2 cellular contexts compared by ENCODE assay signal in the genomic region with DNA sequence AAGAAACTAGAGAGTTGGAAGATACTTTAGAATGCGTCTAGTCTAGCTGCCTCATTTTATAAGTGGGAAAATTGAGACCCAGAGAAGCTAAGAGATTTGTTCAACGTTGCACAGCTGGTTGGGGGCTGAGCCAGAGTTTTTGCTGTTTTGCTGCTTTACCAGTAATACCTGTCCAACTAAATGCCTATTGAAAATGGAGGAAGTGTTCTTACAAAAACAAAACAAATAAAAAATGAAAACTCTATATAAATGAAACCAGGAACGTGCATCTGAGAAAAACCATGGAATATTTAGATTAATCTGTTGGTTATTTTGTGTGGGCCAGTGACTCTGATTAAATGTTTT.
TF ChIP-seq lines count a peak whose summit lies in the region.

No MANE protein-coding gene starts in this region.

TF ChIP-seq in A549, 52 proteins besides CTCF, POLR2A, EP300 and RAD21 (continued from another document):
- TF ChIP-seq FOSB (CRISPR knock-in tag; IDR thresholded peaks at IDR 0.05), result no peak
- TF ChIP-seq TFCP2L1 (CRISPR knock-in tag; IDR thresholded peaks at IDR 0.05), result no peak
- TF ChIP-seq EHF (CRISPR knock-in tag; IDR thresholded peaks at IDR 0.05), result no peak
- no peak for TF ChIP-seq MAFK (IDR thresholded peaks at IDR 0.05; ENCODE audit: partially characterized antibody)
- TF ChIP-seq, protein P1, sequence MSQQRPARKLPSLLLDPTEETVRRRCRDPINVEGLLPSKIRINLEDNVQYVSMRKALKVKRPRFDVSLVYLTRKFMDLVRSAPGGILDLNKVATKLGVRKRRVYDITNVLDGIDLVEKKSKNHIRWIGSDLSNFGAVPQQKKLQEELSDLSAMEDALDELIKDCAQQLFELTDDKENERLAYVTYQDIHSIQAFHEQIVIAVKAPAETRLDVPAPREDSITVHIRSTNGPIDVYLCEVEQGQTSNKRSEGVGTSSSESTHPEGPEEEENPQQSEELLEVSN (IDR thresholded peaks at IDR 0.05; ENCODE audit: borderline replicate concordance, low read depth), result no peak
- no peak for TF ChIP-seq POLR2AphosphoS2 (conservative IDR thresholded peaks at IDR 0.05; ENCODE audit: low read length)
- TF ChIP-seq HOXB5 (CRISPR knock-in tag; IDR thresholded peaks at IDR 0.05), result no peak
- TF ChIP-seq, protein P2, sequence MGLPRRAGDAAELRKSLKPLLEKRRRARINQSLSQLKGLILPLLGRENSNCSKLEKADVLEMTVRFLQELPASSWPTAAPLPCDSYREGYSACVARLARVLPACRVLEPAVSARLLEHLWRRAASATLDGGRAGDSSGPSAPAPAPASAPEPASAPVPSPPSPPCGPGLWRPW (IDR thresholded peaks at IDR 0.05), result no peak

TF ChIP-seq in GM23338, 12 proteins besides CTCF, POLR2A, EP300 and RAD21 (continued from another document):
- TF ChIP-seq, protein P3, sequence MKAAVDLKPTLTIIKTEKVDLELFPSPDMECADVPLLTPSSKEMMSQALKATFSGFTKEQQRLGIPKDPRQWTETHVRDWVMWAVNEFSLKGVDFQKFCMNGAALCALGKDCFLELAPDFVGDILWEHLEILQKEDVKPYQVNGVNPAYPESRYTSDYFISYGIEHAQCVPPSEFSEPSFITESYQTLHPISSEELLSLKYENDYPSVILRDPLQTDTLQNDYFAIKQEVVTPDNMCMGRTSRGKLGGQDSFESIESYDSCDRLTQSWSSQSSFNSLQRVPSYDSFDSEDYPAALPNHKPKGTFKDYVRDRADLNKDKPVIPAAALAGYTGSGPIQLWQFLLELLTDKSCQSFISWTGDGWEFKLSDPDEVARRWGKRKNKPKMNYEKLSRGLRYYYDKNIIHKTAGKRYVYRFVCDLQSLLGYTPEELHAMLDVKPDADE (IDR thresholded peaks at IDR 0.05), result no peak
- TF ChIP-seq ZNF114 (CRISPR knock-in tag; IDR thresholded peaks at IDR 0.05), result no peak
- TF ChIP-seq, protein P4, sequence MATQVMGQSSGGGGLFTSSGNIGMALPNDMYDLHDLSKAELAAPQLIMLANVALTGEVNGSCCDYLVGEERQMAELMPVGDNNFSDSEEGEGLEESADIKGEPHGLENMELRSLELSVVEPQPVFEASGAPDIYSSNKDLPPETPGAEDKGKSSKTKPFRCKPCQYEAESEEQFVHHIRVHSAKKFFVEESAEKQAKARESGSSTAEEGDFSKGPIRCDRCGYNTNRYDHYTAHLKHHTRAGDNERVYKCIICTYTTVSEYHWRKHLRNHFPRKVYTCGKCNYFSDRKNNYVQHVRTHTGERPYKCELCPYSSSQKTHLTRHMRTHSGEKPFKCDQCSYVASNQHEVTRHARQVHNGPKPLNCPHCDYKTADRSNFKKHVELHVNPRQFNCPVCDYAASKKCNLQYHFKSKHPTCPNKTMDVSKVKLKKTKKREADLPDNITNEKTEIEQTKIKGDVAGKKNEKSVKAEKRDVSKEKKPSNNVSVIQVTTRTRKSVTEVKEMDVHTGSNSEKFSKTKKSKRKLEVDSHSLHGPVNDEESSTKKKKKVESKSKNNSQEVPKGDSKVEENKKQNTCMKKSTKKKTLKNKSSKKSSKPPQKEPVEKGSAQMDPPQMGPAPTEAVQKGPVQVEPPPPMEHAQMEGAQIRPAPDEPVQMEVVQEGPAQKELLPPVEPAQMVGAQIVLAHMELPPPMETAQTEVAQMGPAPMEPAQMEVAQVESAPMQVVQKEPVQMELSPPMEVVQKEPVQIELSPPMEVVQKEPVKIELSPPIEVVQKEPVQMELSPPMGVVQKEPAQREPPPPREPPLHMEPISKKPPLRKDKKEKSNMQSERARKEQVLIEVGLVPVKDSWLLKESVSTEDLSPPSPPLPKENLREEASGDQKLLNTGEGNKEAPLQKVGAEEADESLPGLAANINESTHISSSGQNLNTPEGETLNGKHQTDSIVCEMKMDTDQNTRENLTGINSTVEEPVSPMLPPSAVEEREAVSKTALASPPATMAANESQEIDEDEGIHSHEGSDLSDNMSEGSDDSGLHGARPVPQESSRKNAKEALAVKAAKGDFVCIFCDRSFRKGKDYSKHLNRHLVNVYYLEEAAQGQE (IDR thresholded peaks at IDR 0.05; ENCODE audit: unreplicated experiment), result no peak
- TF ChIP-seq POLR2AphosphoS5 (IDR thresholded peaks at IDR 0.05; ENCODE audit: low read depth), result no peak
- no peak for TF ChIP-seq EZH2 (IDR thresholded peaks at IDR 0.05; ENCODE audit: low read depth, unreplicated experiment)
- TF ChIP-seq STAT1 (IDR thresholded peaks at IDR 0.05; ENCODE audit: unreplicated experiment), result no peak
- TF ChIP-seq, protein P5, sequence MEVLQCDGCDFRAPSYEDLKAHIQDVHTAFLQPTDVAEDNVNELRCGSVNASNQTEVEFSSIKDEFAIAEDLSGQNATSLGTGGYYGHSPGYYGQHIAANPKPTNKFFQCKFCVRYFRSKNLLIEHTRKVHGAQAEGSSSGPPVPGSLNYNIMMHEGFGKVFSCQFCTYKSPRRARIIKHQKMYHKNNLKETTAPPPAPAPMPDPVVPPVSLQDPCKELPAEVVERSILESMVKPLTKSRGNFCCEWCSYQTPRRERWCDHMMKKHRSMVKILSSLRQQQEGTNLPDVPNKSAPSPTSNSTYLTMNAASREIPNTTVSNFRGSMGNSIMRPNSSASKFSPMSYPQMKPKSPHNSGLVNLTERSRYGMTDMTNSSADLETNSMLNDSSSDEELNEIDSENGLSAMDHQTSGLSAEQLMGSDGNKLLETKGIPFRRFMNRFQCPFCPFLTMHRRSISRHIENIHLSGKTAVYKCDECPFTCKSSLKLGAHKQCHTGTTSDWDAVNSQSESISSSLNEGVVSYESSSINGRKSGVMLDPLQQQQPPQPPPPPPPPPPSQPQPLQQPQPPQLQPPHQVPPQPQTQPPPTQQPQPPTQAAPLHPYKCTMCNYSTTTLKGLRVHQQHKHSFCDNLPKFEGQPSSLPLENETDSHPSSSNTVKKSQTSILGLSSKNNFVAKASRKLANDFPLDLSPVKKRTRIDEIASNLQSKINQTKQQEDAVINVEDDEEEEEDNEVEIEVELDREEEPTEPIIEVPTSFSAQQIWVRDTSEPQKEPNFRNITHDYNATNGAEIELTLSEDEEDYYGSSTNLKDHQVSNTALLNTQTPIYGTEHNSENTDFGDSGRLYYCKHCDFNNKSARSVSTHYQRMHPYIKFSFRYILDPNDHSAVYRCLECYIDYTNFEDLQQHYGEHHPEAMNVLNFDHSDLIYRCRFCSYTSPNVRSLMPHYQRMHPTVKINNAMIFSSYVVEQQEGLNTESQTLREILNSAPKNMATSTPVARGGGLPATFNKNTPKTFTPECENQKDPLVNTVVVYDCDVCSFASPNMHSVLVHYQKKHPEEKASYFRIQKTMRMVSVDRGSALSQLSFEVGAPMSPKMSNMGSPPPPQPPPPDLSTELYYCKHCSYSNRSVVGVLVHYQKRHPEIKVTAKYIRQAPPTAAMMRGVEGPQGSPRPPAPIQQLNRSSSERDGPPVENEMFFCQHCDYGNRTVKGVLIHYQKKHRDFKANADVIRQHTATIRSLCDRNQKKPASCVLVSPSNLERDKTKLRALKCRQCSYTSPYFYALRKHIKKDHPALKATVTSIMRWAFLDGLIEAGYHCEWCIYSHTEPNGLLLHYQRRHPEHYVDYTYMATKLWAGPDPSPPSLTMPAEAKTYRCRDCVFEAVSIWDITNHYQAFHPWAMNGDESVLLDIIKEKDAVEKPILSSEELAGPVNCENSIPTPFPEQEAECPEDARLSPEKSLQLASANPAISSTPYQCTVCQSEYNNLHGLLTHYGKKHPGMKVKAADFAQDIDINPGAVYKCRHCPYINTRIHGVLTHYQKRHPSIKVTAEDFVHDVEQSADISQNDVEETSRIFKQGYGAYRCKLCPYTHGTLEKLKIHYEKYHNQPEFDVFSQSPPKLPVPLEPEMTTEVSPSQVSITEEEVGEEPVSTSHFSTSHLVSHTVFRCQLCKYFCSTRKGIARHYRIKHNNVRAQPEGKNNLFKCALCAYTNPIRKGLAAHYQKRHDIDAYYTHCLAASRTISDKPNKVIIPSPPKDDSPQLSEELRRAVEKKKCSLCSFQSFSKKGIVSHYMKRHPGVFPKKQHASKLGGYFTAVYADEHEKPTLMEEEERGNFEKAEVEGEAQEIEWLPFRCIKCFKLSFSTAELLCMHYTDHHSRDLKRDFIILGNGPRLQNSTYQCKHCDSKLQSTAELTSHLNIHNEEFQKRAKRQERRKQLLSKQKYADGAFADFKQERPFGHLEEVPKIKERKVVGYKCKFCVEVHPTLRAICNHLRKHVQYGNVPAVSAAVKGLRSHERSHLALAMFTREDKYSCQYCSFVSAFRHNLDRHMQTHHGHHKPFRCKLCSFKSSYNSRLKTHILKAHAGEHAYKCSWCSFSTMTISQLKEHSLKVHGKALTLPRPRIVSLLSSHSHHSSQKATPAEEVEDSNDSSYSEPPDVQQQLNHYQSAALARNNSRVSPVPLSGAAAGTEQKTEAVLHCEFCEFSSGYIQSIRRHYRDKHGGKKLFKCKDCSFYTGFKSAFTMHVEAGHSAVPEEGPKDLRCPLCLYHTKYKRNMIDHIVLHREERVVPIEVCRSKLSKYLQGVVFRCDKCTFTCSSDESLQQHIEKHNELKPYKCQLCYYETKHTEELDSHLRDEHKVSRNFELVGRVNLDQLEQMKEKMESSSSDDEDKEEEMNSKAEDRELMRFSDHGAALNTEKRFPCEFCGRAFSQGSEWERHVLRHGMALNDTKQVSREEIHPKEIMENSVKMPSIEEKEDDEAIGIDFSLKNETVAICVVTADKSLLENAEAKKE (CRISPR knock-in tag; IDR thresholded peaks at IDR 0.05), result no peak
- no peak for TF ChIP-seq JUNB (IDR thresholded peaks at IDR 0.05; ENCODE audit: unreplicated experiment)
- TF ChIP-seq EZH2phosphoT487 (IDR thresholded peaks at IDR 0.05; ENCODE audit: unreplicated experiment), result no peak
- TF ChIP-seq CREB1 (CRISPR knock-in tag; IDR thresholded peaks at IDR 0.05; ENCODE audit: low read depth), result no peak
